12 cellular contexts compared by ENCODE assay signal in genomic region chr2:152513029-152513428, GRCh38.
"Had no signal": no experiment of that assay in that cellular context is flagged by ENCODE, and none has a peak within 500 bp of the region (broad histone marks: within the 10 kb centered on the region; RNA-seq: fewer than 3 reads in every experiment).

No MANE protein-coding gene starts in this region.

- H2AFZ ChIP-seq: parathyroid adenoma had no signal

- H3K27ac ChIP-seq: left lung, parathyroid adenoma, suprapubic skin had no signal

- H3K27me3 ChIP-seq: left lung, suprapubic skin had no signal

- H3K27ac Mint-ChIP-seq: naive thymus-derived CD4-positive, alpha-beta T cell had no signal

- H3K4me3 Mint-ChIP-seq: naive thymus-derived CD4-positive, alpha-beta T cell had no signal

- H3K9me3 ChIP-seq: left lung, suprapubic skin had no signal

- ATAC-seq: activated CD4-positive, CD25-positive, alpha-beta regulatory T cell treated with anti-CD3 and anti-CD28 coated beads, Interleukin-2, amount 50 U/mL, for 24 hours; left lung; naive thymus-derived CD4-positive, alpha-beta T cell had no signal

- H3K9ac ChIP-seq: parathyroid adenoma had no signal

- DNase-seq: activated CD4-positive, alpha-beta T cell treated with anti-CD3 and anti-CD28 coated beads, Interleukin-2, amount 50 U/mL, for 1 hour; activated naive CD4-positive, alpha-beta T cell treated with Interleukin-2 at 50 U/mL for 16 hours; islet precursor cell; left lung; naive thymus-derived CD4-positive, alpha-beta T cell; stimulated activated CD4-positive, alpha-beta T cell treated with anti-CD3 and anti-CD28 coated beads, Interleukin-4, amount 100 ng/mL, for 4 hours; stimulated activated CD8-positive, alpha-beta memory T cell treated with anti-CD3 and anti-CD28 coated beads, Interleukin-4, amount 100 ng/mL, for 48 hours; stimulated activated naive CD4-positive, alpha-beta T cell treated with Interleukin-2 at 50 U/mL for 16 hours; T-helper 1 cell had no signal

- H3K4me3 ChIP-seq: left lung, suprapubic skin had no signal

- H3K4me1 ChIP-seq: left lung, suprapubic skin had no signal

- H3K36me3 Mint-ChIP-seq: naive thymus-derived CD4-positive, alpha-beta T cell had no signal

- H3K4me1 Mint-ChIP-seq: naive thymus-derived CD4-positive, alpha-beta T cell had no signal

- H3K36me3 ChIP-seq: left lung, suprapubic skin had no signal
